8 cellular contexts compared by ENCODE assay signal in the genomic region with DNA sequence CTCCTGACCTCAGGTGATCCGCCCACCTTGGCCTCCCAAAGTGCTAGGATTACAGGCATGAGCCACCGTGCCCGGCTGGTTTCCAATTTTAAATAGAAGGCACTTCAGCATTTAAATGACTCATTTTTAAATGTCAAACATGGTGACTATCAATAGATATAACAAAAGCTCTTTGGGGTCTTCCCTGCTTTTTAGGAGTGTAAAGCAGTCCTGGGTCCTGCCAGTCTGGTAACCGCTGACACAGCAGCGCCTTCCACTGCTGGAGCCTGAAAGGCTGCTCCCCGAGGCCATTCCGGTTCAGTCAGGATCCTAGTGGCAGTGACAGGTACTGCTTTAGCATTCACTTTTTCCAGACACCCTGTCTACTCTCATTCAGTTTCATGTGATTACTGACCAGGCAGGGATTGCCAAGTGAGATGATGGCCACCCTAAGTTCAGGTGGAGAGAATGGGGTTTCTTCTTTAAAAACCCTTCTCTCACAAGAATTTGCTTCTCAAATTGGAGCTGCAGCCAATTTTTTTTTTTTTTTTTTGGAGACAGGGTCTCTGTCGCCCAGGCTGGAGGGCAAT. TPM values are rescaled to one million over a fixed set of nuclear protein-coding genes. Genes with fewer than 3 reads are reported as not detected.
A peak's percentile ranks its signal among the peaks of the same experiment; 100 is the strongest.
DNase-seq lines count a peak whose midpoint lies in the region; ATAC-seq lines count a peak whose summit lies in the region.

No MANE protein-coding gene starts in this region.

- DNase-seq in COR-L47 (lab: John Stamatoyannopoulos, UW) (peak; percentile 19), HT-29 (ENCODE audit: low spot score) (peak; percentile 86), SHP77 treated with DMSO at 0.1 percent for 48 hours (lab: John Stamatoyannopoulos, UW) (peak; percentile 76), glomerular visceral epithelial cell (ENCODE audit: extremely low spot score) (peak; percentile 65), NCI-H128 (lab: John Stamatoyannopoulos, UW; ENCODE audit: unreplicated experiment) (no peak)
- peak; percentile 43 for DNase-seq in activated gamma-delta T cell treated with anti-CD3 and anti-CD28 coated beads, Interleukin-2, amount 50 U/mL, for 16 hours (ENCODE audit: low read depth)

- no peaks in the 10 kb centered on the region for H3K9me3 ChIP-seq in skeletal muscle satellite cell (replicated peaks; ENCODE audit: low read length)

- no peak for ATAC-seq in GM18907 (IDR thresholded peaks at IDR 0.05; ENCODE audit: unreplicated experiment)

- peaks cover 45% of the 10 kb centered on the region for H3K4me1 ChIP-seq in skeletal muscle satellite cell (ENCODE audit: control insufficient read depth, insufficient read depth, low read length)

- H3K9ac ChIP-seq in skeletal muscle satellite cell (ENCODE audit: low read depth, low read length) = no peak overlapping the region

- peak overlapping the region; percentile 6 for H3K4me2 ChIP-seq in skeletal muscle satellite cell (ENCODE audit: low read length)

- no peaks in the 10 kb centered on the region for H3K27me3 ChIP-seq in skeletal muscle satellite cell (ENCODE audit: control insufficient read depth, insufficient read depth, low read length)

- H3K36me3 ChIP-seq in skeletal muscle satellite cell (ENCODE audit: insufficient read depth, low read length) = no peaks in the 10 kb centered on the region

- H3K4me3 ChIP-seq in skeletal muscle satellite cell (ENCODE audit: low read length) = no peak overlapping the region

RNA-seq across cellular contexts. Expression of a gene that starts 5.1 kb away (rescaled TPM):
- total RNA-seq in HT-29 (2014; rRNA removed; shearing (Covaris generic)) = 72.0 and 78.5 TPM in 2 replicates
- total RNA-seq in skeletal muscle satellite cell (2012; rRNA removed) = 26.6 and 31.7 TPM in 2 replicates

RNA-seq across cellular contexts. Expression of a gene that starts 16.7 kb away (rescaled TPM):
- total RNA-seq in HT-29 (2014; rRNA removed; shearing (Covaris generic)) = 66.9 and 67.4 TPM in 2 replicates
- total RNA-seq in skeletal muscle satellite cell (2012; rRNA removed) = 22.7 and 23.1 TPM in 2 replicates

RNA-seq across cellular contexts. Expression of a gene that starts 31.3 kb away (rescaled TPM):
- 119 and 127 TPM in 2 replicates for total RNA-seq in HT-29 (2014; rRNA removed; shearing (Covaris generic))
- total RNA-seq in skeletal muscle satellite cell (2012; rRNA removed) = 8.1 and 18.8 TPM in 2 replicates

RNA-seq across cellular contexts. Expression of a gene that starts 59.6 kb away (rescaled TPM):
- 16.1 and 17.1 TPM in 2 replicates for total RNA-seq in HT-29 (2014; rRNA removed; shearing (Covaris generic))
- 14.9 and 17.2 TPM in 2 replicates for total RNA-seq in skeletal muscle satellite cell (2012; rRNA removed)
